23 cellular contexts compared by ENCODE assay signal in the genomic region with DNA sequence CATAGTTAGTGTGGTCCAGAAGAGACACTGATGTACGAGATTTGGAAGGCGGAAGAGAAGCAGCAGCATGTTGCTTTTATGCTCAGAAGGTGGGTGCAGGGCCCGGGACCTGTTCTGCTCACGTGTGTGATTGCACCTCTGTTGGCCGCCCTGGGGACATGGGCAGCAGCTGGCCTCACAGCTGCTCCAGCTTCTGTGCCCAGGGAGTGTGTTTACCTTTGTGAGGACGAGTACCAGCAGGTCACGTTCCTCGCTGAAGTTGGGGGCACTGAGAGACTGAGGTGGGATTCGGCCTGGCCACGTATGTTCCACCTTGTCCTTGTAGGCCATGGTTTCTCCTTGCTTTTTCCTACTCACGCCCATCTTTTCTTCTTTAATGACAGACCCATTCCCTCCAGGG.
"Had no signal": no experiment of that assay in that cellular context is flagged by ENCODE, and none has a peak within 500 bp of the region (broad histone marks: within the 10 kb centered on the region; RNA-seq: fewer than 3 reads in every experiment).

No MANE protein-coding gene starts in this region.

- H3K27ac ChIP-seq: dorsolateral prefrontal cortex, lower lobe of right lung, neutrophil, pancreas, right lobe of liver, testis, tibial artery, upper lobe of left lung had no signal

- H3K9me3 ChIP-seq: lower lobe of right lung, neutrophil, pancreas, right lobe of liver, testis, tibial artery, upper lobe of left lung had no signal

- DNase-seq: dorsolateral prefrontal cortex; effector CD4-positive, alpha-beta T cell; hypothalamus; immature natural killer cell; islet precursor cell; left ventricle myocardium superior; lower lobe of right lung; natural killer cell; right lobe of liver; small intestine; stimulated activated CD4-positive, alpha-beta T cell treated with anti-CD3 and anti-CD28 coated beads, Interleukin-15, amount 100 ng/mL, for 24 hours; stimulated activated CD4-positive, alpha-beta T cell treated with anti-CD3 and anti-CD28 coated beads, Interleukin-4, amount 100 ng/mL, for 1 hour; stimulated activated CD8-positive, alpha-beta memory T cell treated with anti-CD3 and anti-CD28 coated beads, Interleukin-4, amount 100 ng/mL, for 48 hours; stimulated activated naive CD4-positive, alpha-beta T cell; substantia nigra; testis; tibial artery; upper lobe of left lung had no signal

- H3K4me3 ChIP-seq: dorsolateral prefrontal cortex, lower lobe of right lung, pancreas, right lobe of liver, testis, tibial artery, upper lobe of left lung had no signal

- H3K4me3 Mint-ChIP-seq: immature natural killer cell, natural killer cell had no signal

- H3K4me1 ChIP-seq: lower lobe of right lung, pancreas, right lobe of liver, testis, tibial artery, upper lobe of left lung had no signal

- FAIRE-seq: colon, frontal cortex, pancreas, small intestine, urothelium cell line had no signal

- H3K36me3 Mint-ChIP-seq: immature natural killer cell, natural killer cell had no signal

- H3K36me3 ChIP-seq: lower lobe of right lung, neutrophil, pancreas, right lobe of liver, tibial artery, upper lobe of left lung had no signal

- H3K9me3 Mint-ChIP-seq: immature natural killer cell, natural killer cell had no signal

- H3K27ac Mint-ChIP-seq: immature natural killer cell, natural killer cell had no signal

- H3K27me3 ChIP-seq: right lobe of liver, testis, tibial artery, upper lobe of left lung had no signal

- H3K4me1 Mint-ChIP-seq: immature natural killer cell, natural killer cell had no signal
